26 cellular contexts compared by ENCODE assay signal in genomic region chr4:105374071-105374470, GRCh38.
"Had no signal": no experiment of that assay in that cellular context is flagged by ENCODE, and none has a peak within 500 bp of the region (broad histone marks: within the 10 kb centered on the region; RNA-seq: fewer than 3 reads in every experiment).

No MANE protein-coding gene starts in this region.

- H3K36me3 ChIP-seq: colonic mucosa had no signal

- H3K4me1 ChIP-seq: colonic mucosa, esophagus squamous epithelium, foreskin keratinocyte had no signal

- ATAC-seq: effector memory CD8-positive, alpha-beta T cell; esophagus mucosa; foreskin keratinocyte; gastrocnemius medialis; gastroesophageal sphincter had no signal

- H3K27ac ChIP-seq: colonic mucosa, coronary artery, dorsolateral prefrontal cortex, epithelial cell of prostate, esophagus muscularis mucosa, esophagus squamous epithelium, foreskin keratinocyte, gastrocnemius medialis, gastroesophageal sphincter had no signal

- H3K4me3 ChIP-seq: colonic mucosa, coronary artery, dorsolateral prefrontal cortex, esophagus muscularis mucosa, esophagus squamous epithelium, gastrocnemius medialis, gastroesophageal sphincter, heart left ventricle had no signal

- DNase-seq: colonic mucosa; cortex of kidney; dermis blood vessel endothelial cell; dorsolateral prefrontal cortex; effector CD4-positive, alpha-beta T cell; effector CD8-positive, alpha-beta T cell; effector memory CD4-positive, alpha-beta T cell; effector memory CD8-positive, alpha-beta T cell; endodermal cell; erythroblast; esophagus squamous epithelium; foreskin fibroblast; foreskin keratinocyte; foreskin melanocyte; gastrocnemius medialis; glutamatergic neuron; head of caudate nucleus had no signal

- H3K27me3 ChIP-seq: colonic mucosa, dorsolateral prefrontal cortex, esophagus muscularis mucosa, esophagus squamous epithelium, foreskin keratinocyte, gastrocnemius medialis, gastroesophageal sphincter, heart left ventricle had no signal

- H3K9me3 ChIP-seq: colonic mucosa, esophagus muscularis mucosa, esophagus squamous epithelium, gastrocnemius medialis, gastroesophageal sphincter, heart left ventricle had no signal

- H3K27me3 Mint-ChIP-seq: dendritic cell treated with granulocyte-macrophage colony-stimulating factor and Interleukin-4, amounts not matched to agents 40 ng/mL and 50 ng/mL, for 4 days; effector memory CD8-positive, alpha-beta T cell had no signal

- H3K27ac Mint-ChIP-seq: dendritic cell treated with granulocyte-macrophage colony-stimulating factor and Interleukin-4, amounts not matched to agents 40 ng/mL and 50 ng/mL, for 4 days; effector memory CD8-positive, alpha-beta T cell; endodermal cell had no signal

- H3K4me3 Mint-ChIP-seq: dendritic cell treated with granulocyte-macrophage colony-stimulating factor and Interleukin-4, amounts not matched to agents 40 ng/mL and 50 ng/mL, for 4 days; effector memory CD8-positive, alpha-beta T cell; endodermal cell had no signal

- H3K4me1 Mint-ChIP-seq: endodermal cell had no signal

- H3K9me3 Mint-ChIP-seq: dendritic cell treated with granulocyte-macrophage colony-stimulating factor and Interleukin-4, amounts not matched to agents 40 ng/mL and 50 ng/mL, for 4 days; effector memory CD8-positive, alpha-beta T cell; endodermal cell had no signal

- FAIRE-seq: endometrium, endothelial cell of umbilical vein had no signal
